Comparison of ENCODE assay signal across 8 cellular contexts in the genomic region with DNA sequence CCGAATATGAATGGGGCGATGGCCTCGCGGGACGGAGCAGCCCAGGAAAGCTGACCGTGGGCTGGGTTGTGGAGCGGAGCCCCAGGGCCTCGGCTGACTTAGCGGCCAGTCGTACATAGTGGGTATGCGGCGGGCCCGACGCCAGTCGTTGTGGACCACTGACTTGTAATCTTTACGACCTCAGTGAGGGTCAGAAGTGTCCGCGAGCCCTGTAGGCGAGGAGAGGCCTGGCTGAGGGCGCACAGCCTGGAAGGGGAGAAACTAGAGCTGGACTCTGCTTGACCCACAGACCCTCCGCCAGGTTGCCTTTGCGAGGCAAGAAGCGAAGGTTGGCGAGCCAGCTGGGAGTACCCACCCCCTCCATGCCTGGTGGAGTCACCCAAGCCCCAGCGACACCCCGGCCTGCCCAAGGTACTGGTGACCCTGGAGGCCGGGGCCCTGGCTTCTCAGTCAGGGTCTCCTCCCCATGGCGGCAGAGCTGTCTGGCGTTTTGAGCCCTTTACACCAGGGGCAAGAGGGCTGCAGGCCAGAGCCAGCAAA. TPM values are rescaled to one million over a fixed set of nuclear protein-coding genes. Genes with fewer than 3 reads are reported as not detected.
DNase-seq lines count a peak whose midpoint lies in the region; ATAC-seq and TF ChIP-seq lines count a peak whose summit lies in the region.

No MANE protein-coding gene starts in this region.

- no peaks in the 10 kb centered on the region for H3K27me3 ChIP-seq in OCI-LY1 (ENCODE audit: insufficient read depth, low read length)
- peaks cover 14% of the 10 kb centered on the region for H3K27me3 ChIP-seq in endodermal cell (ENCODE audit: control insufficient read depth, insufficient read depth, low read length, poor library complexity, severe bottlenecking)

- no peaks in the 10 kb centered on the region for H3K36me3 ChIP-seq in OCI-LY1 (ENCODE audit: insufficient read depth, low read length)
- H3K36me3 ChIP-seq in endodermal cell (ENCODE audit: control insufficient read depth, insufficient read depth, low read length): no peaks in the 10 kb centered on the region

- H2AFZ ChIP-seq in OCI-LY1 (ENCODE audit: low read length): no peak overlapping the region

- H3K27ac Mint-ChIP-seq in endodermal cell (peak overlapping the region; percentile 99), neural crest cell (ENCODE audit: unreplicated experiment) (peak overlapping the region; percentile 99)

- H3K27me3 Mint-ChIP-seq in endodermal cell (ENCODE audit: insufficient read depth) (peaks cover 39% of the 10 kb centered on the region), neural crest cell (ENCODE audit: low read depth) (peaks cover 35% of the 10 kb centered on the region)

- WGBS in endodermal cell (ENCODE audit: insufficient coverage in 1 of 2, insufficient read length in 1 of 2), 2 experiments: 17 to 28% methylated on average over 20 to 29 of the region's 29 CpGs

- peak overlapping the region; percentile 92 for H3K4me3 Mint-ChIP-seq in endodermal cell
- peak overlapping the region; percentile 99 for H3K4me3 Mint-ChIP-seq in neural crest cell

- peak overlapping the region; percentile 85 for H3K4me3 ChIP-seq in GM12864 (ENCODE audit: low read depth, low read length)
- H3K4me3 ChIP-seq in OCI-LY1 (ENCODE audit: low read depth, low read length, poor library complexity, severe bottlenecking): peak overlapping the region; percentile 98
- peak overlapping the region; percentile 93 for H3K4me3 ChIP-seq in endodermal cell (ENCODE audit: low read length)

- H3K36me3 Mint-ChIP-seq in endodermal cell (ENCODE audit: low read depth) (no peaks in the 10 kb centered on the region), neural crest cell (ENCODE audit: low read depth) (no peaks in the 10 kb centered on the region)

- H3K4me1 Mint-ChIP-seq in endodermal cell (peaks cover 11% of the 10 kb centered on the region), neural crest cell (peaks cover 20% of the 10 kb centered on the region)

- H3K9me3 Mint-ChIP-seq in endodermal cell (no peaks in the 10 kb centered on the region), neural crest cell (no peaks in the 10 kb centered on the region)

- H4K20me1 ChIP-seq in OCI-LY1 (ENCODE audit: insufficient read depth, low read length): no peaks in the 10 kb centered on the region

- TF ChIP-seq CTCF in GM12864 (IDR thresholded peaks at IDR 0.05; ENCODE audit: low read depth, low read length, missing control alignments) (no peak), OCI-LY1 (IDR thresholded peaks at IDR 0.05; ENCODE audit: low read length) (no peak), endodermal cell (conservative IDR thresholded peaks at IDR 0.05) (no peak), neural crest cell (conservative IDR thresholded peaks at IDR 0.05) (no peak)

- no peak for DNase-seq in GM12864 (ENCODE audit: low read depth)
- DNase-seq in endodermal cell: no peak
- no peak for DNase-seq in neural crest cell (ENCODE audit: low read depth, low spot score)
- DNase-seq in NK-92 (lab: John Stamatoyannopoulos, UW; ENCODE audit: unreplicated experiment): no peak
- no peak for DNase-seq in stimulated activated CD4-positive, alpha-beta T cell treated with anti-CD3 and anti-CD28 coated beads, Interleukin-4, amount 100 ng/mL, for 1 hour
- no peak for DNase-seq in cortex of kidney (lab: John Stamatoyannopoulos, UW)

- no peaks in the 10 kb centered on the region for H3K79me2 ChIP-seq in OCI-LY1 (ENCODE audit: insufficient read depth, low read length)

- H3K4me1 ChIP-seq in OCI-LY1 (ENCODE audit: insufficient read depth, low read length, severe bottlenecking): peaks cover 10% of the 10 kb centered on the region
- no peaks in the 10 kb centered on the region for H3K4me1 ChIP-seq in endodermal cell (ENCODE audit: control insufficient read depth, insufficient read depth, low read length)

- H3K4me2 ChIP-seq in OCI-LY1 (ENCODE audit: low read length): peak overlapping the region; percentile 85

- no peaks in the 10 kb centered on the region for H3F3A ChIP-seq in OCI-LY1 (ENCODE audit: insufficient read depth, low read length)

- no peaks in the 10 kb centered on the region for H3K9me2 ChIP-seq in OCI-LY1 (ENCODE audit: low read depth, low read length)

- H3K9ac ChIP-seq in OCI-LY1 (ENCODE audit: low read length): peak overlapping the region; percentile 78
- H3K9ac ChIP-seq in endodermal cell (ENCODE audit: extremely low read depth, low read length, poor library complexity, severe bottlenecking): peak overlapping the region; percentile 83

- no peak for ATAC-seq in GM18867 (IDR thresholded peaks at IDR 0.05; ENCODE audit: unreplicated experiment)

- H3K9me3 ChIP-seq in OCI-LY1 (ENCODE audit: low read length) (no peaks in the 10 kb centered on the region), endodermal cell (ENCODE audit: control insufficient read depth, low read length) (no peaks in the 10 kb centered on the region)

- H3K27ac ChIP-seq in OCI-LY1 (ENCODE audit: low read depth, low read length, poor library complexity, severe bottlenecking) (no peak overlapping the region), endodermal cell (ENCODE audit: low read depth, low read length) (peak overlapping the region; percentile 89)

RNA-seq across cellular contexts. Expression of a gene that starts 15.6 kb away (rescaled TPM):
- total RNA-seq in endodermal cell (100 to 1,000 TPM; 438 to 443 TPM), neural crest cell (518 and 528 TPM in 2 replicates)
- 270 TPM for polyA plus RNA-seq in endodermal cell (2013, experiment 1 of 2)
- polyA plus RNA-seq in endodermal cell (2013, experiment 2 of 2): 306 TPM
